Comparison of ENCODE assay signal across 29 cellular contexts in the genomic region with DNA sequence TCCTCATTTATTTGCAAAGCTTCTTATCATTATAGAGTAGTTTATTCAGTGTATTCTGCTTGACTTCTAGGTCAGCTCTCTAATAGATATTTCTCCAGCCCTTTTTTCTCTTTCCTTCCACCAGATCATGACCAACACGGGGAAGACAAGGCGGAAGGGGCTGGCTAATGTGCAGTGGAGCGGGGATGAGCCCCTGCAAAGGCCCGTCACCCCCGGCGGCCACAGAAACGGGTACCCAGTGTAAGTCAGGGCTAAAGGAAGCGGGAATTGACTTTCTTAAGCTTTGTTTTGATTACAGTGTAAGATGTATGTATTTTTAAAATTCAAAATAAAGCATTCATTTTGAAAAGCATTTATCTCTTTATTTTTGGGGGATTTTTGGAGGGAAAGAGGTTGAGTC. TPM values are rescaled to one million over a fixed set of nuclear protein-coding genes. Genes with fewer than 3 reads are reported as not detected.
DNase-seq lines count a peak whose midpoint lies in the region; ATAC-seq, FAIRE-seq and TF ChIP-seq lines count a peak whose summit lies in the region.
"Had no signal": no experiment of that assay in that cellular context is flagged by ENCODE, and none has a peak within 500 bp of the region (broad histone marks: within the 10 kb centered on the region; RNA-seq: fewer than 3 reads in every experiment).

No MANE protein-coding gene starts in this region.

- H4K20me1 ChIP-seq in BLaER1 (no peaks in the 10 kb centered on the region), H9 (ENCODE audit: control insufficient read depth, insufficient read depth, insufficient read length) (no peaks in the 10 kb centered on the region)

- H3K36me3 ChIP-seq in BLaER1 (no peaks in the 10 kb centered on the region), endodermal cell (ENCODE audit: control insufficient read depth, insufficient read depth, low read length) (no peaks in the 10 kb centered on the region), lower lobe of right lung (no peaks in the 10 kb centered on the region), psoas muscle (ENCODE audit: insufficient read depth in 1 of 2, low read depth in 1 of 2) (no peaks in the 10 kb centered on the region)
- H3K36me3 ChIP-seq: SJCRH30 had no signal

- H3K18ac ChIP-seq in H9 (ENCODE audit: insufficient read length, low read depth, low read length), result no peak overlapping the region

- ATAC-seq in lower lobe of right lung (no peak), GM18867 (IDR thresholded peaks at IDR 0.05; ENCODE audit: unreplicated experiment) (no peak), psoas muscle (no peak)
- ATAC-seq: GM12878, SK-N-SH treated with all-trans-retinoic acid at 6 μM for 48 hours had no signal

- H3K23me2 ChIP-seq in H9 (ENCODE audit: insufficient read length, low read depth, low read length, poor library complexity, severe bottlenecking), result no peaks in the 10 kb centered on the region

- no peak overlapping the region for H3K4me3 Mint-ChIP-seq in H9
- no peak overlapping the region for H3K4me3 Mint-ChIP-seq in endodermal cell
- H3K4me3 Mint-ChIP-seq: CD4-positive, alpha-beta memory T cell; IgD-negative memory B cell had no signal

- H3K4me3 ChIP-seq in BLaER1, result no peak overlapping the region
- no peak overlapping the region for H3K4me3 ChIP-seq in endodermal cell (ENCODE audit: low read length)
- no peak overlapping the region for H3K4me3 ChIP-seq in lower lobe of right lung
- no peak overlapping the region for H3K4me3 ChIP-seq in psoas muscle
- H3K4me3 ChIP-seq: GM12878, SJCRH30 had no signal

- H3K27ac Mint-ChIP-seq in H9 (peak overlapping the region in 2 of 3 experiments; percentile 46 to 78; a peak in 2 of 7 replicates), endodermal cell (no peak overlapping the region)
- H3K27ac Mint-ChIP-seq: CD4-positive, alpha-beta memory T cell; IgD-negative memory B cell had no signal

- H3K27me3 ChIP-seq in BLaER1 (no peaks in the 10 kb centered on the region), H9 (ENCODE audit: insufficient read depth, low read length) (no peaks in the 10 kb centered on the region), endodermal cell (ENCODE audit: control insufficient read depth, insufficient read depth, low read length, poor library complexity, severe bottlenecking) (no peaks in the 10 kb centered on the region), lower lobe of right lung (ENCODE audit: low read depth) (no peaks in the 10 kb centered on the region), psoas muscle (ENCODE audit: insufficient read depth in 3 of 3, low read length in 2 of 3) (no peaks in the 10 kb centered on the region)
- H3K27me3 ChIP-seq: SJCRH30 had no signal

- no peak overlapping the region for H4K91ac ChIP-seq in H9 (ENCODE audit: insufficient read length, low read depth, low read length)

- no peaks in the 10 kb centered on the region for H3K9me3 ChIP-seq in BLaER1
- no peaks in the 10 kb centered on the region for H3K9me3 ChIP-seq in H9 (ENCODE audit: control insufficient read depth, low read depth, low read length)
- no peaks in the 10 kb centered on the region for H3K9me3 ChIP-seq in endodermal cell (ENCODE audit: control insufficient read depth, low read length)
- H3K9me3 ChIP-seq in lower lobe of right lung, result no peaks in the 10 kb centered on the region
- no peaks in the 10 kb centered on the region for H3K9me3 ChIP-seq in psoas muscle
- H3K9me3 ChIP-seq: Caco-2, SJCRH30 had no signal

- no peak overlapping the region for H3K23ac ChIP-seq in H9 (ENCODE audit: insufficient read length, low read depth, low read length)

- no peaks in the 10 kb centered on the region for H3K27me3 Mint-ChIP-seq in H9 (ENCODE audit: low read depth)
- no peaks in the 10 kb centered on the region for H3K27me3 Mint-ChIP-seq in endodermal cell (ENCODE audit: insufficient read depth)
- H3K27me3 Mint-ChIP-seq: IgD-negative memory B cell had no signal

- H3K56ac ChIP-seq in H9 (ENCODE audit: insufficient read length, low read depth, low read length), result no peak overlapping the region

- H3K79me1 ChIP-seq in H9 (ENCODE audit: insufficient read depth, low read depth, low read length, poor library complexity, severe bottlenecking), result no peaks in the 10 kb centered on the region

- no peak overlapping the region for H2AFZ ChIP-seq in H9 (ENCODE audit: low read length)

- H3K4me1 ChIP-seq in BLaER1 (peaks cover 29% of the 10 kb centered on the region), H9 (ENCODE audit: insufficient read depth, low read length) (no peaks in the 10 kb centered on the region), endodermal cell (ENCODE audit: control insufficient read depth, insufficient read depth, low read length) (peaks cover 4% of the 10 kb centered on the region), lower lobe of right lung (peaks cover 22% of the 10 kb centered on the region), psoas muscle (no peaks in the 10 kb centered on the region)
- H3K4me1 ChIP-seq: SJCRH30 had no signal

- no peaks in the 10 kb centered on the region for H3K79me2 ChIP-seq in H9 (ENCODE audit: insufficient read depth, low read length)

- H2BK20ac ChIP-seq in H9 (ENCODE audit: low read depth, low read length, poor library complexity, severe bottlenecking), result no peak overlapping the region

- TF ChIP-seq CTCF in H9 (conservative IDR thresholded peaks at IDR 0.05), result no peak
- TF ChIP-seq CTCF in endodermal cell (conservative IDR thresholded peaks at IDR 0.05), result no peak
- no peak for TF ChIP-seq CTCF in lower lobe of right lung (IDR thresholded peaks at IDR 0.05)
- TF ChIP-seq CTCF in psoas muscle (IDR thresholded peaks at IDR 0.05), result no peak

- H2BK120ac ChIP-seq in H9 (ENCODE audit: low read depth, low read length, poor library complexity, severe bottlenecking), result no peak overlapping the region

- no peak overlapping the region for H4K5ac ChIP-seq in H9 (ENCODE audit: insufficient read length, low read depth, low read length)

- no peak overlapping the region for H2BK15ac ChIP-seq in H9 (ENCODE audit: low read depth, low read length)

- H3K4me1 Mint-ChIP-seq in H9 (peaks cover 11 to 18% of the 10 kb centered on the region in 2 experiments), endodermal cell (peaks cover 29% of the 10 kb centered on the region)
- H3K4me1 Mint-ChIP-seq: CD4-positive, alpha-beta memory T cell; IgD-negative memory B cell had no signal

- WGBS in H9 (ENCODE audit: extremely low coverage, insufficient read length, low lambda C conversion rate), result no CpG with 5 or more reads among the region's 8 CpGs
- WGBS in endodermal cell (ENCODE audit: insufficient coverage in 1 of 2, insufficient read length in 1 of 2), 2 experiments, result 92 to 100% methylated on average over 2 to 8 of the region's 8 CpGs
- 89 to 96% (median 92%) methylated on average over 8 of the region's 8 CpGs for WGBS in psoas muscle, 3 donors

- H3T11ph ChIP-seq in H9 (ENCODE audit: low read length), result no peak overlapping the region

- no peak overlapping the region for H2BK5ac ChIP-seq in H9 (ENCODE audit: insufficient read length, low read length)

- no peak overlapping the region for H2BK12ac ChIP-seq in H9 (ENCODE audit: insufficient read length, low read depth, low read length)

- H3K9ac ChIP-seq in BLaER1 (peak overlapping the region; percentile 1; the same call in 1 of the 2 replicates), H9 (ENCODE audit: extremely low read depth, insufficient read length, low read length) (no peak overlapping the region), endodermal cell (ENCODE audit: extremely low read depth, low read length, poor library complexity, severe bottlenecking) (no peak overlapping the region)
- H3K9ac ChIP-seq: KMS-11 had no signal

- H3K4me2 ChIP-seq in BLaER1, result peak overlapping the region; percentile 74
- H3K4me2 ChIP-seq in H9 (ENCODE audit: insufficient read depth, insufficient read length, low read length), result no peak overlapping the region
- H3K4me2 ChIP-seq: KMS-11 had no signal

- H3K9me3 Mint-ChIP-seq in H9 (no peaks in the 10 kb centered on the region), endodermal cell (no peaks in the 10 kb centered on the region)
- H3K9me3 Mint-ChIP-seq: CD4-positive, alpha-beta memory T cell; IgD-negative memory B cell had no signal

- peaks cover 5 to 13% (median 12%) of the 10 kb centered on the region in 3 experiments; a peak in 5 of 7 replicates for H3K36me3 Mint-ChIP-seq in H9 (ENCODE audit: insufficient read depth in 1 of 3, low read depth in 3 of 3)
- peaks cover 20% of the 10 kb centered on the region for H3K36me3 Mint-ChIP-seq in endodermal cell (ENCODE audit: low read depth)
- H3K36me3 Mint-ChIP-seq: CD4-positive, alpha-beta memory T cell had no signal

- FAIRE-seq in RCC 7860 (lab: Jason Lieb, UNC), result no peak
- FAIRE-seq: GM19239 had no signal

- DNase-seq in H9 (no peak), endodermal cell (peak; percentile 33), lower lobe of right lung (peak; percentile 32), RCC 7860 (ENCODE audit: low spot score) (no peak), psoas muscle (no peak)
- no peak for DNase-seq in stimulated activated CD4-positive, alpha-beta T cell treated with anti-CD3 and anti-CD28 coated beads, Interleukin-1b, Interleukin-23, amount 100 ng/mL, for 48 hours
- DNase-seq: C1 segment of cervical spinal cord; Caco-2; CD4-positive, alpha-beta memory T cell; EL; GDM1; NCI-H1048; NCI-H1417; NCI-H1694; NCI-H2029 treated with DMSO at 0.1 percent for 48 hours; NCI-H446 treated with DMSO at 0.1 percent for 48 hours; NCI-H526; NCI-H82; NK-92 treated with Interleukin-12 subunit alpha and Interleukin-12 subunit beta, amount 100 ng/mL, for 24 hours; SJCRH30 had no signal

- H3K14ac ChIP-seq in H9 (ENCODE audit: insufficient read depth, low read length), result no peak overlapping the region

- H3K27ac ChIP-seq in BLaER1 (no peak overlapping the region), H9 (ENCODE audit: insufficient read length, low read depth, low read length) (no peak overlapping the region), endodermal cell (ENCODE audit: low read depth, low read length) (no peak overlapping the region), lower lobe of right lung (no peak overlapping the region), psoas muscle (no peak overlapping the region)
- H3K27ac ChIP-seq: HL-60, KMS-11, SJCRH30 had no signal

- intact Hi-C loops in lower lobe of right lung (cut with DNase I) (no loop called here), psoas muscle (cut with DNase I) (no loop called here)

- H4K8ac ChIP-seq in H9 (replicated peaks; ENCODE audit: insufficient read length, low read depth, low read length), result no peak overlapping the region

- no peak overlapping the region for H3K4ac ChIP-seq in H9 (ENCODE audit: low read depth, low read length)

- no peak overlapping the region for H2AK5ac ChIP-seq in H9 (ENCODE audit: insufficient read length, low read length)

RNA-seq across cellular contexts. Expression of a gene that starts 50.7 kb away (rescaled TPM):
- total RNA-seq in H9 (2021), result 39.1 and 42.2 TPM in 2 replicates
- total RNA-seq in endodermal cell, result 10 to 100 TPM; 13.0 to 32.3 TPM
- polyA plus RNA-seq in endodermal cell (2013, experiment 1 of 2), result 5.7 TPM
- polyA plus RNA-seq in endodermal cell (2013, experiment 2 of 2), result 3.7 TPM
- total RNA-seq in lower lobe of right lung, result 80.0 TPM
- total RNA-seq in psoas muscle, result 1 to 10 TPM in 1 of 4 donors, under 1 TPM in 3; 0.29 to 1.7 (median 0.63) TPM
- under 1 TPM; 0.03 to 0.26 (median 0.03) TPM for polyA plus RNA-seq in psoas muscle
- total RNA-seq: CD4-positive, alpha-beta memory T cell; H4 had no signal
- polyA plus RNA-seq: CD4-positive, alpha-beta memory T cell had no signal

Comparison
In these comparisons a context has a peak if more than half of its experiments do, and no peak if none do; other contexts are left out.
1. DNase-seq: peak in endodermal cell (single experiment) and lower lobe of right lung (single experiment); none in H9 (single experiment), stimulated activated CD4-positive, alpha-beta T cell treated with anti-CD3 and anti-CD28 coated beads, Interleukin-1b, Interleukin-23, amount 100 ng/mL, for 48 hours (single experiment), RCC 7860 (single experiment) and psoas muscle (0 of 2).
2. RNA of a gene that starts 50.7 kb away (total RNA-seq): 80.0 TPM in lower lobe of right lung (single experiment), 39.1 to 42.2 TPM in H9 and 13.0 to 32.3 TPM in endodermal cell; 0.29 to 1.7 TPM in psoas muscle; every median in the first group is over 4 times any median in the second.